ENCODE assay signal across 8 cellular contexts in the genomic region with DNA sequence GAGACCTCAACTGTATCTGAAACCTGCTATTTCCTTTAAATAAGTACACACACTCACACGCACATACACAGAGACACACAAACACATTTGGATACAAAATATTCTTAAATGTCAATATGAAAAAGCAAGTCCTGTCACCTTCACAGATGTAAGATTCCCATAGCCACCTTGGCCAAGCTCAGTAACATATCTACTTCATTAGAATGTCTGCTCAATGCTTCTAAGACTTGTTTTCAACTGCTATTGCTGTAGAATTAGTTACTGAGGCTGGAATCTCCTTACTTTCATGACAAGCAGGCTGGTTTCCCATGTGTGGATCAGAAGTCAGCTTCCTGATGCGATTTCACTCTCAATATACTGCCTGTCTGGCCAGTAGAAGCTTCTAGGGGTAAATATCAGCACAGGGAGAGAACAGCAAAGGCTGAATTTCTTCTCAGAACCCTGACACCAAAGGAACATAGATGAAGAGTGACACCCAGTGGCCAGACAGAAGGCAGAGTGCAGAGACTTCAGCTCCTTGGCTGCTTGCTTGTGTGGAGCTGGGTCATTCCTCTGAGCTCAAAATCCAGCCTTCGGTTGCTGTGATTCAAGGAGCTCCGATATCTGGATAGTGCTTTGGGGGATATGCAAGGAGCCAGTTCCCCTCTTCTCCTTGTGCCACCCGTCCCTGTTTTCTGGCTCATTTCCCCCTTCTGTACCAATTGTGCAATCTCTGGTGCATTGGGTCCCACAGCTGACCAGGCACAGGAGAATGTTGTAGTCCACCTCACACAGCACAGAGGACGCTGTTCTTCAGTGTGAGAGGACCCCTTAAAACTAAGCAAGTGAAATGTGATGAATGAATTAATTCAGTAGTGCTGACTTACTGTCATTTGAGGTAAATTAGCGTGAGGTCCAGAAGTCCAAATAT. TPM values are rescaled to one million over a fixed set of nuclear protein-coding genes. Genes with fewer than 3 reads are reported as not detected.
A peak's percentile ranks its signal among the peaks of the same experiment; 100 is the strongest.
DNase-seq lines count a peak whose midpoint lies in the region; ATAC-seq and TF ChIP-seq lines count a peak whose summit lies in the region.

No MANE protein-coding gene starts in this region.

- 37 to 43% methylated on average over 7 of the region's 7 CpGs for WGBS in lung, 2 donors

- H3K36me3 ChIP-seq in WERI-Rb-1 (no peaks in the 10 kb centered on the region), lung (ENCODE audit: control insufficient read depth in 2 of 2, insufficient read depth in 2 of 2, low read length in 2 of 2) (no peaks in the 10 kb centered on the region)

- peak; percentile 62 for ATAC-seq in HG02610 (IDR thresholded peaks at IDR 0.05; ENCODE audit: unreplicated experiment)
- ATAC-seq in lung (ENCODE audit: insufficient read depth, low FRiP score): peak; percentile 69

- H3K9me3 ChIP-seq in WERI-Rb-1 (ENCODE audit: severe bottlenecking): no peaks in the 10 kb centered on the region
- H3K9me3 ChIP-seq in lung (ENCODE audit: control insufficient read depth in 2 of 2, insufficient read depth in 1 of 2, low read length in 1 of 2): no peaks in the 10 kb centered on the region

- DNase-seq in stimulated activated CD4-positive, alpha-beta T cell treated with anti-CD3 and anti-CD28 coated beads, Interleukin-12 subunit alpha, Interleukin-12 subunit beta, amount 100 ng/mL, for 4 hours: peak; percentile 10
- no peak for DNase-seq in stimulated activated CD4-positive, alpha-beta T cell treated with anti-CD3 and anti-CD28 coated beads, Interleukin-4, amount 100 ng/mL, for 1 hour
- DNase-seq in NCI-H2029 treated with DMSO at 0.1 percent for 48 hours (lab: John Stamatoyannopoulos, UW) (peak; percentile 64), WERI-Rb-1 (peak; percentile 48), dermis blood vessel endothelial cell (peak; percentile 93), lung (ENCODE audit: low spot score) (peak; percentile 56)
- peak in 4 of 6 experiments; percentile 4 to 22 (median 12) for DNase-seq in stimulated activated naive CD4-positive, alpha-beta T cell (lab: John Stamatoyannopoulos, UW)

- no peak overlapping the region for H3K4me3 ChIP-seq in WERI-Rb-1 (ENCODE audit: low read depth, low read length)
- no peak overlapping the region for H3K4me3 ChIP-seq in lung

- no peaks in the 10 kb centered on the region for H3K4me1 ChIP-seq in lung (ENCODE audit: control insufficient read depth in 2 of 2, insufficient read depth in 2 of 2, low read length in 2 of 2)

- H3K27ac ChIP-seq in WERI-Rb-1 (no peak overlapping the region), lung (ENCODE audit: low read depth in 1 of 2, low read length in 1 of 2) (peak overlapping the region in 1 of 2 donors; percentile 22)

- peaks cover 31% of the 10 kb centered on the region for H3K27me3 ChIP-seq in WERI-Rb-1 (ENCODE audit: insufficient read depth, low read depth, severe bottlenecking)
- no peaks in the 10 kb centered on the region for H3K27me3 ChIP-seq in lung (ENCODE audit: control insufficient read depth, insufficient read depth)

- peak; percentile 90 for TF ChIP-seq CTCF in WERI-Rb-1 (IDR thresholded peaks at IDR 0.05; ENCODE audit: low read depth, low read length)
- peak; percentile 72 for TF ChIP-seq CTCF in lung (IDR thresholded peaks at IDR 0.05; ENCODE audit: control extremely low read depth, extremely low read depth)

RNA-seq across cellular contexts. Expression of a gene that starts 26.6 kb away (rescaled TPM):
- total RNA-seq in dermis blood vessel endothelial cell (29.8 and 41.3 TPM in 2 replicates), lung (10 to 100 TPM; 46.8 to 54.2 TPM)
- polyA plus RNA-seq in lung: 10 to 100 TPM in 1 of 2 donors, 1 to 10 TPM in 1; 8.0 to 20.5 TPM

RNA-seq across cellular contexts. Expression of a gene that starts 51.8 kb away (rescaled TPM):
- 18.0 and 60.6 TPM in 2 replicates for total RNA-seq in dermis blood vessel endothelial cell
- total RNA-seq in lung: 1 to 10 TPM in 1 of 2 donors, under 1 TPM in 1; 0.46 to 3.3 TPM
- under 1 TPM; 0.28 to 0.81 TPM for polyA plus RNA-seq in lung
